1 cellular context compared by ENCODE assay signal in the genomic region with DNA sequence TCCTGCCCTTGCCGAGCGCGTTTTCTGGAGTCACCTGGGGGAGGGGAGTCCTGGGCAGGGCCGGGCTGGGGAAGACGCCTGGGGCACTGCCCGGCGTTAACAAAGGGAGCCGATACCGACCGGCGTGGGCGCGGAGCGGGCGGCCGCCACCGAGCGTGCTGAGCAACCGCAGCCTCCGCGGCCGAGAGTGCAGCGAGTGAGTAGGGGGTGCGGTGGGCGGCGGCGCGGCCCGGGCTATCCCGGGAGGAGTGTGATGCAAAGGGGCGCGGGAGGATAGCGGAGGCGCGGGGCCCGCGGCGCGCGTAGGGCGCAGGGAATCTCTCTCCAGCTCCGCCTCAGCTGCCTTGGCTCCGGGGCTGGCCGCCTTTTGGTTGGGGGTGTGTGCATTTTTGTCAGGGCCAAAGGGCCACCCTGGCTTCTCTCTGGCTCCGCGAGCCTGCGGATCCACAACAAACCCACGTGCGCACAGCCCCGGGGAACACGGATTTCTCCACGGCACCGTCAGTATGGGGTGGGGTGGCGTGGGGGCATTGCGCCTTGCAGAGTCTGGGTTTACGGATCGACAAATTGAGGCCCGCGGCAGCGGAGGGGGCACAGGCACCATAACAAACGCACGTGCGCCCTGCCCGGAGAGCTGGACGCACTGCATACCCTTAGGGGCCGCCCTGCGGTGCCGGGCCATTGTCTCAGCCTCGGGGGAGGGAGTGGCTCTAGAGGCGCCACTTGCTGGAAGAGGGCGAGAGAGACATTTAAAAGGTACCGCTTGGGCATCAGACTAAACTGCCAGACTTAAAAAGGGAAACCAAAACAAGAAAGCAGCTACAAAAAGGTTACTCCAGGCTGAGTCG.
TF ChIP-seq lines count a peak whose summit lies in the region.

No MANE protein-coding gene starts in this region.

TF ChIP-seq in HepG2, 621 proteins besides CTCF, POLR2A, EP300 and RAD21 (continued from another document and continues in another):
- TF ChIP-seq ETS1 (CRISPR knock-in tag; IDR thresholded peaks at IDR 0.05) = no peak
- TF ChIP-seq ZSCAN30 (CRISPR knock-in tag; IDR thresholded peaks at IDR 0.05) = no peak; the same call in 1 of the 2 replicates
- no peak for TF ChIP-seq DBP (CRISPR knock-in tag; IDR thresholded peaks at IDR 0.05; ENCODE audit: not compliant biosample characterization)
- TF ChIP-seq TOE1 (CRISPR knock-in tag; IDR thresholded peaks at IDR 0.05) = no peak
- TF ChIP-seq ARNT2 (CRISPR knock-in tag; IDR thresholded peaks at IDR 0.05; ENCODE audit: low read depth) = peak; percentile 18; the same call in 1 of the 2 replicates
- TF ChIP-seq ZNF687 (CRISPR knock-in tag; IDR thresholded peaks at IDR 0.05) = peak; percentile 84
- no peak for TF ChIP-seq AHR (CRISPR knock-in tag; IDR thresholded peaks at IDR 0.05)
- TF ChIP-seq, protein P1, sequence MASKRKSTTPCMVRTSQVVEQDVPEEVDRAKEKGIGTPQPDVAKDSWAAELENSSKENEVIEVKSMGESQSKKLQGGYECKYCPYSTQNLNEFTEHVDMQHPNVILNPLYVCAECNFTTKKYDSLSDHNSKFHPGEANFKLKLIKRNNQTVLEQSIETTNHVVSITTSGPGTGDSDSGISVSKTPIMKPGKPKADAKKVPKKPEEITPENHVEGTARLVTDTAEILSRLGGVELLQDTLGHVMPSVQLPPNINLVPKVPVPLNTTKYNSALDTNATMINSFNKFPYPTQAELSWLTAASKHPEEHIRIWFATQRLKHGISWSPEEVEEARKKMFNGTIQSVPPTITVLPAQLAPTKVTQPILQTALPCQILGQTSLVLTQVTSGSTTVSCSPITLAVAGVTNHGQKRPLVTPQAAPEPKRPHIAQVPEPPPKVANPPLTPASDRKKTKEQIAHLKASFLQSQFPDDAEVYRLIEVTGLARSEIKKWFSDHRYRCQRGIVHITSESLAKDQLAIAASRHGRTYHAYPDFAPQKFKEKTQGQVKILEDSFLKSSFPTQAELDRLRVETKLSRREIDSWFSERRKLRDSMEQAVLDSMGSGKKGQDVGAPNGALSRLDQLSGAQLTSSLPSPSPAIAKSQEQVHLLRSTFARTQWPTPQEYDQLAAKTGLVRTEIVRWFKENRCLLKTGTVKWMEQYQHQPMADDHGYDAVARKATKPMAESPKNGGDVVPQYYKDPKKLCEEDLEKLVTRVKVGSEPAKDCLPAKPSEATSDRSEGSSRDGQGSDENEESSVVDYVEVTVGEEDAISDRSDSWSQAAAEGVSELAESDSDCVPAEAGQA (IDR thresholded peaks at IDR 0.05; ENCODE audit: low read depth) = no peak
- TF ChIP-seq, protein P1 (CRISPR knock-in tag; IDR thresholded peaks at IDR 0.05; ENCODE audit: borderline replicate concordance) = no peak
- TF ChIP-seq DRAP1 (CRISPR knock-in tag; IDR thresholded peaks at IDR 0.05) = no peak
- no peak for TF ChIP-seq MED13 (CRISPR knock-in tag; IDR thresholded peaks at IDR 0.05)
- TF ChIP-seq ZNF879 (CRISPR knock-in tag; IDR thresholded peaks at IDR 0.05) = no peak
- TF ChIP-seq HOXA3 (CRISPR knock-in tag; IDR thresholded peaks at IDR 0.05) = peak; percentile 8; the same call in 1 of the 2 replicates
- TF ChIP-seq ZFY (CRISPR knock-in tag; IDR thresholded peaks at IDR 0.05) = peak; percentile 28
- TF ChIP-seq ZNF292 (CRISPR knock-in tag; IDR thresholded peaks at IDR 0.05; ENCODE audit: borderline replicate concordance, low read depth) = no peak
- no peak for TF ChIP-seq SIN3B (IDR thresholded peaks at IDR 0.05; ENCODE audit: low read length)
- TF ChIP-seq ZNF138 (CRISPR knock-in tag; IDR thresholded peaks at IDR 0.05; ENCODE audit: low read depth) = no peak
- no peak for TF ChIP-seq ZNF256 (CRISPR knock-in tag; conservative IDR thresholded peaks at IDR 0.05)
- 0 out of 2 replicates have a peak, but pooled peaks have one; percentile 17 for TF ChIP-seq FOXC1 (CRISPR knock-in tag; IDR thresholded peaks at IDR 0.05; ENCODE audit: borderline replicate concordance)
- TF ChIP-seq UBTF (CRISPR knock-in tag; IDR thresholded peaks at IDR 0.05) = peak; percentile 82; the same call in 1 of the 2 replicates
- no peak for TF ChIP-seq TBL1XR1 (IDR thresholded peaks at IDR 0.05; ENCODE audit: borderline replicate concordance, low read length, partially characterized antibody)
- no peak; the same call in 1 of the 2 replicates for TF ChIP-seq CBFB (CRISPR knock-in tag; IDR thresholded peaks at IDR 0.05)
- TF ChIP-seq ZNF235 (CRISPR knock-in tag; IDR thresholded peaks at IDR 0.05; ENCODE audit: borderline replicate concordance) = no peak; the same call in 1 of the 2 replicates
- TF ChIP-seq TARDBP (CRISPR knock-in tag; IDR thresholded peaks at IDR 0.05) = no peak
- TF ChIP-seq ARHGAP35 (CRISPR knock-in tag; IDR thresholded peaks at IDR 0.05; ENCODE audit: borderline replicate concordance) = no peak
- TF ChIP-seq ZNF652 (CRISPR knock-in tag; IDR thresholded peaks at IDR 0.05; ENCODE audit: borderline replicate concordance, low read depth) = no peak
- TF ChIP-seq RFXANK (CRISPR knock-in tag; IDR thresholded peaks at IDR 0.05) = no peak
- no peak for TF ChIP-seq ZMYM2 (CRISPR knock-in tag; IDR thresholded peaks at IDR 0.05)
- TF ChIP-seq ZNF720 (CRISPR knock-in tag; IDR thresholded peaks at IDR 0.05) = no peak
- TF ChIP-seq ZMAT3 (CRISPR knock-in tag; conservative IDR thresholded peaks at IDR 0.05) = no peak
- TF ChIP-seq, protein P2, sequence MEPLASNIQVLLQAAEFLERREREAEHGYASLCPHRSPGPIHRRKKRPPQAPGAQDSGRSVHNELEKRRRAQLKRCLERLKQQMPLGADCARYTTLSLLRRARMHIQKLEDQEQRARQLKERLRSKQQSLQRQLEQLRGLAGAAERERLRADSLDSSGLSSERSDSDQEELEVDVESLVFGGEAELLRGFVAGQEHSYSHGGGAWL (CRISPR knock-in tag; IDR thresholded peaks at IDR 0.05) = no peak
- TF ChIP-seq POLR2AphosphoS5 (IDR thresholded peaks at IDR 0.05; ENCODE audit: low read depth, low read length) = no peak
- TF ChIP-seq EEA1 (CRISPR knock-in tag; IDR thresholded peaks at IDR 0.05; ENCODE audit: borderline replicate concordance) = no peak
- TF ChIP-seq SRSF1 (optimal IDR thresholded peaks at IDR 0.05; ENCODE audit: low read depth, low read length) = peak; percentile 41
- TF ChIP-seq, protein P3, sequence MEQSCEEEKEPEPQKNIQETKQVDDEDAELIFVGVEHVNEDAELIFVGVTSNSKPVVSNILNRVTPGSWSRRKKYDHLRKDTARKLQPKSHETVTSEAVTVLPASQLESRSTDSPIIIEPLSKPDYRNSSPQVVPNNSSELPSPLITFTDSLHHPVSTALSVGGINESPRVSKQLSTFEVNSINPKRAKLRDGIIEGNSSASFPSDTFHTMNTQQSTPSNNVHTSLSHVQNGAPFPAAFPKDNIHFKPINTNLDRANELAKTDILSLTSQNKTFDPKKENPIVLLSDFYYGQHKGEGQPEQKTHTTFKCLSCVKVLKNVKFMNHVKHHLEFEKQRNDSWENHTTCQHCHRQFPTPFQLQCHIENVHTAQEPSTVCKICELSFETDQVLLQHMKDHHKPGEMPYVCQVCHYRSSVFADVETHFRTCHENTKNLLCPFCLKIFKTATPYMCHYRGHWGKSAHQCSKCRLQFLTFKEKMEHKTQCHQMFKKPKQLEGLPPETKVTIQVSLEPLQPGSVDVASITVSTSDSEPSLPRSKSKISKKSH (CRISPR knock-in tag; IDR thresholded peaks at IDR 0.05; ENCODE audit: borderline replicate concordance) = no peak
- no peak for TF ChIP-seq LCORL (IDR thresholded peaks at IDR 0.05)
- peak; percentile 28 for TF ChIP-seq LCORL (CRISPR knock-in tag; IDR thresholded peaks at IDR 0.05)
- no peak for TF ChIP-seq FOXA1 (IDR thresholded peaks at IDR 0.05)
- TF ChIP-seq FOXA1 (CRISPR knock-in tag; IDR thresholded peaks at IDR 0.05) = no peak
